Comparison of ENCODE assay signal across 8 cellular contexts in the genomic region with DNA sequence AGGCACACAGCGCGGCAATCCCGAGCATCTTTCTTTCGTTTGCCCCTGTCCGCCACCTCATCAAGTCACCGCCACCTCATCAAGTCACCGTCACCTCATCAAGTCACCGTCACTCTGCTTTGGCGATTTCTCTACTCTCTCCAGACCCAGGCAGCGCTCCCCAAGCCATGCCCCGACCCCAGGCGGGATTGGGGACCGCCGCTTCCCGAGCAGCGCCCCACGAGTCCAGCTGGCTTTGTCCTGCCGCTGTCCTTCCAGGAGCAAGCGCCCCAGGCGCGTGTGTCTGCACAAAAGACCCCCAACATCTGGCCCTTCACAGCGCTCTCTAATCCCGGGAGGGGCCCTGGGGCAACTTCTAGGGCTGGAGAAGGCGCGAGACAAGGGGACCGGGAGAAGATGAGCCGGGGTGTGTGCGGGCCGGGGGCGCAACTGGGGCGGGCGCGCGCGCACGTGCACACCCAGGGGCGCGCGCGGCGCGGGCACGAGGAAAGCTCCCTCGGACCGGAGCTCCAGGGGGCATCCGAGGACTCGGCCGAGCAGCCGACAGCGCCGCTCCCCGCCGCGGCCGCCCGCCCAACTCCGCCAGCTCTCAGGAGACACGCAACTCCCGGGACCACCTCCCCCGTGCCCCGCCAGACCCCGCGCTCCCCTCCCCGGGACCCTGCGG. TPM values are rescaled to one million over a fixed set of nuclear protein-coding genes. Genes with fewer than 3 reads are reported as not detected.
DNase-seq lines count a peak whose midpoint lies in the region; ATAC-seq and TF ChIP-seq lines count a peak whose summit lies in the region.

No MANE protein-coding gene starts in this region.

- no peak overlapping the region for H3K27ac ChIP-seq in CD8-positive, alpha-beta T cell (ENCODE audit: low read depth, low read length)
- peak overlapping the region; percentile 63 for H3K27ac ChIP-seq in duodenal mucosa (ENCODE audit: low read depth, low read length)

- peak in 3 of 7 experiments; percentile 16 to 52 (median 19) for DNase-seq in CD8-positive, alpha-beta T cell
- DNase-seq in HuH-7 (ENCODE audit: low spot score) (peak; percentile 59), lung microvascular endothelial cell (ENCODE audit: low read depth in 2 of 2) (peak; percentile 72 to 81)
- peak; percentile 46 for DNase-seq in activated CD4-positive, alpha-beta T cell treated with anti-CD3 and anti-CD28 coated beads for 48 hours
- no peak for DNase-seq in effector CD8-positive, alpha-beta T cell (lab: John Stamatoyannopoulos, UW)

- no peaks in the 10 kb centered on the region for H3K9me3 ChIP-seq in CD8-positive, alpha-beta T cell (ENCODE audit: low read length)
- H3K9me3 ChIP-seq in duodenal mucosa (ENCODE audit: control insufficient read depth in 1 of 2, low read length in 2 of 2) = no peaks in the 10 kb centered on the region

- peak overlapping the region; percentile 63 to 80 for H3K9ac ChIP-seq in duodenal mucosa (ENCODE audit: low read depth in 1 of 2, low read length in 2 of 2)

- H3K27me3 Mint-ChIP-seq in CD8-positive, alpha-beta T cell (ENCODE audit: low read depth) = peaks cover 33% of the 10 kb centered on the region
- peaks cover 55% of the 10 kb centered on the region for H3K27me3 Mint-ChIP-seq in stimulated activated naive CD8-positive, alpha-beta T cell treated with anti-CD3 and anti-CD28 coated beads, Interleukin-15, Interleukin-2, amounts not matched to agents 100 ng/mL and 50 ng/mL, for 24 hours

- intact Hi-C loops in CD8-positive, alpha-beta T cell (cut with DNase I, micrococcal nuclease) = loop anchor here in 1 of 2 experiments (2.0 kb wide), 1 partner anchor 311 kb away; no protein-coding TSS in a partner anchor

- H3K36me3 Mint-ChIP-seq in CD8-positive, alpha-beta T cell = peaks cover 3% of the 10 kb centered on the region
- no peaks in the 10 kb centered on the region for H3K36me3 Mint-ChIP-seq in stimulated activated naive CD8-positive, alpha-beta T cell treated with anti-CD3 and anti-CD28 coated beads, Interleukin-15, Interleukin-2, amounts not matched to agents 100 ng/mL and 50 ng/mL, for 24 hours (ENCODE audit: low read depth)

- CTCF ChIA-PET in CD8-positive, alpha-beta T cell (lab: Charles Lee) = interaction anchor here (0.7 kb wide), 1 partner anchor 342 kb away, joined by 3 read pairs; no protein-coding TSS in a partner anchor

- ATAC-seq in CD8-positive, alpha-beta T cell = peak; percentile 27
- ATAC-seq in GM21423 (IDR thresholded peaks at IDR 0.05; ENCODE audit: unreplicated experiment) = peak; percentile 22

- H3K4me1 Mint-ChIP-seq in CD8-positive, alpha-beta T cell (ENCODE audit: low read depth) = peaks cover 13% of the 10 kb centered on the region
- peaks cover 14% of the 10 kb centered on the region for H3K4me1 Mint-ChIP-seq in stimulated activated naive CD8-positive, alpha-beta T cell treated with anti-CD3 and anti-CD28 coated beads, Interleukin-15, Interleukin-2, amounts not matched to agents 100 ng/mL and 50 ng/mL, for 24 hours (ENCODE audit: low read depth)

- H3K4me3 ChIP-seq in CD8-positive, alpha-beta T cell (ENCODE audit: low read depth, low read length) = peak overlapping the region; percentile 74
- H3K4me3 ChIP-seq in duodenal mucosa (ENCODE audit: low read depth in 1 of 2, low read length in 2 of 2) = peak overlapping the region; percentile 80 to 86

- peak overlapping the region; percentile 91 for H3K4me3 Mint-ChIP-seq in CD8-positive, alpha-beta T cell
- peak overlapping the region; percentile 81 for H3K4me3 Mint-ChIP-seq in stimulated activated naive CD8-positive, alpha-beta T cell treated with anti-CD3 and anti-CD28 coated beads, Interleukin-15, Interleukin-2, amounts not matched to agents 100 ng/mL and 50 ng/mL, for 24 hours

- no peaks in the 10 kb centered on the region for H3K27me3 ChIP-seq in CD8-positive, alpha-beta T cell (ENCODE audit: insufficient read depth, low read length)
- H3K27me3 ChIP-seq in duodenal mucosa (ENCODE audit: control insufficient read depth in 1 of 2, insufficient read depth in 2 of 2, low read length in 2 of 2) = peaks cover 0 to 4% of the 10 kb centered on the region in 2 donors

- POLR2A ChIA-PET in CD8-positive, alpha-beta T cell (lab: Charles Lee) = interaction anchor here (0.6 kb wide), 1 partner anchor 306 kb away, joined by 3 read pairs; no protein-coding TSS in a partner anchor

- H3K27ac Mint-ChIP-seq in CD8-positive, alpha-beta T cell = peak overlapping the region; percentile 62
- H3K27ac Mint-ChIP-seq in stimulated activated naive CD8-positive, alpha-beta T cell treated with anti-CD3 and anti-CD28 coated beads, Interleukin-15, Interleukin-2, amounts not matched to agents 100 ng/mL and 50 ng/mL, for 24 hours = no peak overlapping the region

- H3K4me1 ChIP-seq in CD8-positive, alpha-beta T cell (ENCODE audit: insufficient read depth, low read length) = peaks cover 9% of the 10 kb centered on the region
- H3K4me1 ChIP-seq in duodenal mucosa (ENCODE audit: control insufficient read depth in 1 of 2, insufficient read depth in 2 of 2, low read length in 2 of 2) = peaks cover 4 to 21% of the 10 kb centered on the region in 2 donors

- TF ChIP-seq CTCF in CD8-positive, alpha-beta T cell (IDR thresholded peaks at IDR 0.05) = no peak

- no peaks in the 10 kb centered on the region for H3K36me3 ChIP-seq in CD8-positive, alpha-beta T cell (ENCODE audit: insufficient read depth, low read length)
- H3K36me3 ChIP-seq in duodenal mucosa (ENCODE audit: control insufficient read depth in 1 of 2, insufficient read depth in 2 of 2, low read length in 2 of 2) = peaks cover 0 to 7% of the 10 kb centered on the region in 2 donors

- no peaks in the 10 kb centered on the region for H3K9me3 Mint-ChIP-seq in CD8-positive, alpha-beta T cell
- no peaks in the 10 kb centered on the region for H3K9me3 Mint-ChIP-seq in stimulated activated naive CD8-positive, alpha-beta T cell treated with anti-CD3 and anti-CD28 coated beads, Interleukin-15, Interleukin-2, amounts not matched to agents 100 ng/mL and 50 ng/mL, for 24 hours

RNA-seq across cellular contexts. Expression of gene RNF152, which starts 0.6 kb away (rescaled TPM):
- 1 to 10 TPM; 1.4 to 1.6 TPM for total RNA-seq in CD8-positive, alpha-beta T cell
- 71.7 and 180 TPM in 2 replicates for total RNA-seq in lung microvascular endothelial cell

Comparison
In these comparisons a context has a peak if more than half of its experiments do, and no peak if none do; other contexts are left out.
1. RNA of gene RNF152, which starts 0.6 kb away (total RNA-seq): 71.7 to 180 TPM in lung microvascular endothelial cell; 1.4 to 1.6 TPM in CD8-positive, alpha-beta T cell; every median in the first group is over 10 times any median in the second.